1 cellular context compared by ENCODE assay signal in genomic region chr10:72260588-72261322, GRCh38.
TF ChIP-seq lines count a peak whose summit lies in the region.

No MANE protein-coding gene starts in this region.

TF ChIP-seq in K562, 482 proteins besides CTCF, POLR2A, EP300 and RAD21 (continued from another document and continues in another):
- no peak for TF ChIP-seq GTF2B (IDR thresholded peaks at IDR 0.05; ENCODE audit: extremely low read depth, insufficient read length)
- no peak for TF ChIP-seq CGGBP1 (CRISPR knock-in tag; IDR thresholded peaks at IDR 0.05)
- TF ChIP-seq POU5F1 (IDR thresholded peaks at IDR 0.05; ENCODE audit: borderline replicate concordance, low read depth, low read length, partially characterized antibody) = no peak
- peak; percentile 56 for TF ChIP-seq ETV1 (tag; conservative IDR thresholded peaks at IDR 0.05; ENCODE audit: low read depth)
- TF ChIP-seq KAT2B (IDR thresholded peaks at IDR 0.05; ENCODE audit: low read depth, low read length) = no peak
- TF ChIP-seq SMAD4 (CRISPR knock-in tag; conservative IDR thresholded peaks at IDR 0.05) = peak; percentile 88
- no peak for TF ChIP-seq ZNF77 (CRISPR knock-in tag; IDR thresholded peaks at IDR 0.05)
- TF ChIP-seq ZNF347 (CRISPR knock-in tag; IDR thresholded peaks at IDR 0.05; ENCODE audit: low read depth) = no peak
- peak; percentile 66; the same call in 1 of the 2 replicates for TF ChIP-seq FOXP1 (CRISPR knock-in tag; IDR thresholded peaks at IDR 0.05)
- no peak for TF ChIP-seq ELF2 (CRISPR knock-in tag; IDR thresholded peaks at IDR 0.05)
- TF ChIP-seq TAF15 (IDR thresholded peaks at IDR 0.05; ENCODE audit: low read depth, low read length) = no peak
- no peak; the same call in 1 of the 2 replicates for TF ChIP-seq HSF4 (CRISPR knock-in tag; IDR thresholded peaks at IDR 0.05; ENCODE audit: borderline replicate concordance)
- no peak for TF ChIP-seq YBX1 (IDR thresholded peaks at IDR 0.05)
- TF ChIP-seq ELF4 (CRISPR knock-in tag; IDR thresholded peaks at IDR 0.05) = peak; percentile 33; the same call in 1 of the 2 replicates
- TF ChIP-seq RCOR1 (IDR thresholded peaks at IDR 0.05; ENCODE audit: borderline replicate concordance in 1 of 2, low read depth in 2 of 2, low read length in 2 of 2) = no peak; a peak in 1 of 4 replicates
- TF ChIP-seq MAFG (tag; conservative IDR thresholded peaks at IDR 0.05) = peak; percentile 99
- TF ChIP-seq ZNF717 (CRISPR knock-in tag; IDR thresholded peaks at IDR 0.05) = no peak
- TF ChIP-seq ZBTB11 (CRISPR knock-in tag; IDR thresholded peaks at IDR 0.05) = peak in 1 of 3 experiments; percentile 87; a peak in 2 of 6 replicates
- no peak for TF ChIP-seq DACH1 (IDR thresholded peaks at IDR 0.05; ENCODE audit: partially characterized antibody)
- TF ChIP-seq ZNF592 (IDR thresholded peaks at IDR 0.05) = peak; percentile 97
- no peak for TF ChIP-seq ZBTB8A (IDR thresholded peaks at IDR 0.05; ENCODE audit: partially characterized antibody)
- no peak for TF ChIP-seq CHD4 (IDR thresholded peaks at IDR 0.05; ENCODE audit: insufficient read depth, insufficient replicate concordance, low read depth, low read length, poor library complexity, severe bottlenecking)
- peak; percentile 94 for TF ChIP-seq HMGN3 (IDR thresholded peaks at IDR 0.05; ENCODE audit: borderline replicate concordance, extremely low read depth, insufficient read length, low read depth, low read length)
- no peak for TF ChIP-seq TFAM (CRISPR knock-in tag; conservative IDR thresholded peaks at IDR 0.05)
- peak; percentile 68; the same call in 1 of the 2 replicates for TF ChIP-seq GATAD2B (IDR thresholded peaks at IDR 0.05; ENCODE audit: borderline replicate concordance)
- no peak for TF ChIP-seq SNRNP70 (optimal IDR thresholded peaks at IDR 0.05; ENCODE audit: low read depth, low read length)
- no peak for TF ChIP-seq HEY1 (CRISPR knock-in tag; IDR thresholded peaks at IDR 0.05; ENCODE audit: borderline replicate concordance)
- TF ChIP-seq KDM2B (CRISPR knock-in tag; IDR thresholded peaks at IDR 0.05) = no peak
- no peak for TF ChIP-seq U2AF2 (optimal IDR thresholded peaks at IDR 0.05; ENCODE audit: low read depth, low read length)
- no peak for TF ChIP-seq CBX8 (IDR thresholded peaks at IDR 0.05; ENCODE audit: borderline replicate concordance, extremely low read depth, low read depth, low read length, poor library complexity, severe bottlenecking)
- TF ChIP-seq SP1 (CRISPR knock-in tag; IDR thresholded peaks at IDR 0.05) = peak; percentile 87
- TF ChIP-seq ZNF140 (CRISPR knock-in tag; IDR thresholded peaks at IDR 0.05) = no peak
- TF ChIP-seq NCOA4 (IDR thresholded peaks at IDR 0.05; ENCODE audit: partially characterized antibody) = no peak
- peak; percentile 77; the same call in 1 of the 2 replicates for TF ChIP-seq JUN (IDR thresholded peaks at IDR 0.05; ENCODE audit: borderline replicate concordance, low read depth, low read length)
- TF ChIP-seq JUN (CRISPR knock-in tag; IDR thresholded peaks at IDR 0.05; ENCODE audit: borderline replicate concordance) = 0 out of 2 replicates have a peak, but pooled peaks have one; percentile 24
- no peak for TF ChIP-seq POLR3A (IDR thresholded peaks at IDR 0.05; ENCODE audit: borderline replicate concordance, extremely low read depth, insufficient read depth, insufficient read length)
- TF ChIP-seq STAG1 (CRISPR knock-in tag; IDR thresholded peaks at IDR 0.05; ENCODE audit: borderline replicate concordance) = no peak
- TF ChIP-seq HNRNPLL (IDR thresholded peaks at IDR 0.05; ENCODE audit: low read depth, low read length, poor library complexity, severe bottlenecking) = peak; percentile 36
- no peak for TF ChIP-seq SMC3 (conservative IDR thresholded peaks at IDR 0.05; ENCODE audit: insufficient read depth, low read depth, low read length)
- no peak for TF ChIP-seq SMAD2 (IDR thresholded peaks at IDR 0.05; ENCODE audit: low read depth, low read length)
- 0 out of 2 replicates have a peak, but pooled peaks have one; percentile 13 for TF ChIP-seq LARP7 (IDR thresholded peaks at IDR 0.05)
- peak; percentile 84 for TF ChIP-seq JUND (IDR thresholded peaks at IDR 0.05; ENCODE audit: borderline replicate concordance, low read depth, low read length)
- peak; percentile 84; the same call in 2 of the 3 replicates for TF ChIP-seq JUND (tag; IDR thresholded peaks at IDR 0.05; ENCODE audit: borderline replicate concordance, low read depth, low read length)
- no peak for TF ChIP-seq ZNF282 (CRISPR knock-in tag; IDR thresholded peaks at IDR 0.05)
- no peak for TF ChIP-seq MEF2A (IDR thresholded peaks at IDR 0.05; ENCODE audit: control insufficient read depth, low read depth, low read length)
- no peak for TF ChIP-seq HNRNPH1 (optimal IDR thresholded peaks at IDR 0.05; ENCODE audit: low read depth, low read length)
- no peak for TF ChIP-seq HDAC6 (IDR thresholded peaks at IDR 0.05; ENCODE audit: low read depth, low read length)
- TF ChIP-seq NFXL1 (CRISPR knock-in tag; IDR thresholded peaks at IDR 0.05) = no peak
- TF ChIP-seq STAT6 (CRISPR knock-in tag; IDR thresholded peaks at IDR 0.05) = no peak
- TF ChIP-seq ZNF764 (CRISPR knock-in tag; IDR thresholded peaks at IDR 0.05; ENCODE audit: low read depth) = 0 out of 2 replicates have a peak, but pooled peaks have one; percentile 18
- TF ChIP-seq SRF (CRISPR knock-in tag; IDR thresholded peaks at IDR 0.05) = no peak
- peak; percentile 42; the same call in 1 of the 2 replicates for TF ChIP-seq NFE2 (IDR thresholded peaks at IDR 0.05; ENCODE audit: low read depth)
- no peak for TF ChIP-seq NFE2L1 (tag; IDR thresholded peaks at IDR 0.05; ENCODE audit: borderline replicate concordance, low read depth)
- no peak for TF ChIP-seq ELK1 (CRISPR knock-in tag; IDR thresholded peaks at IDR 0.05)
- no peak for TF ChIP-seq ZNF445 (CRISPR knock-in tag; IDR thresholded peaks at IDR 0.05; ENCODE audit: low read depth)
